23 cellular contexts compared by ENCODE assay signal in genomic region chr7:32539917-32540544, GRCh38. TPM values are rescaled to one million over a fixed set of nuclear protein-coding genes. Genes with fewer than 3 reads are reported as not detected.
DNase-seq lines count a peak whose midpoint lies in the region; ATAC-seq, FAIRE-seq and TF ChIP-seq lines count a peak whose summit lies in the region.
"Had no signal": no experiment of that assay in that cellular context is flagged by ENCODE, and none has a peak within 500 bp of the region (broad histone marks: within the 10 kb centered on the region; RNA-seq: fewer than 3 reads in every experiment).

No MANE protein-coding gene starts in this region.

- CTCF ChIA-PET in K562 (lab: Yijun Ruan, JAX; ENCODE audit: low intra/inter-chr PET ratio): no interaction called here

- no peaks in the 10 kb centered on the region for H3K9me3 ChIP-seq in K562 (replicated peaks; ENCODE audit: control insufficient read depth, insufficient read depth, low read depth, low read length)
- H3K9me3 ChIP-seq: sigmoid colon, tibial artery had no signal

- peaks cover 22% of the 10 kb centered on the region for H3K4me1 Mint-ChIP-seq in activated T-cell treated with anti-CD3 and anti-CD28 coated beads, Interleukin-2, amount 50 U/mL, for 72 hours (ENCODE audit: low read depth)
- H3K4me1 Mint-ChIP-seq in stimulated activated effector memory CD8-positive, alpha-beta T cell treated with anti-CD3 and anti-CD28 coated beads, Interleukin-12 subunit alpha, Interleukin-12 subunit beta, amount 100 ng/mL, for 72 hours: peaks cover 36% of the 10 kb centered on the region
- H3K4me1 Mint-ChIP-seq: CD14-positive monocyte had no signal

- H2AFZ ChIP-seq in K562 (ENCODE audit: low read depth, low read length): no peak overlapping the region
- H2AFZ ChIP-seq: parathyroid adenoma had no signal

- WGBS in K562 (ENCODE audit: insufficient coverage, low coverage, missing lambda C conversion rate): 12% methylated on average over 4 of the region's 4 CpGs

- no peak for TF ChIP-seq POLR2A in K562 (conservative IDR thresholded peaks at IDR 0.05)

- peaks cover 3 to 8% of the 10 kb centered on the region in 2 donors for H3K36me3 Mint-ChIP-seq in activated T-cell treated with anti-CD3 and anti-CD28 coated beads, Interleukin-2, amount 50 U/mL, for 72 hours (ENCODE audit: insufficient read depth in 2 of 2)
- peaks cover 25% of the 10 kb centered on the region for H3K36me3 Mint-ChIP-seq in stimulated activated effector memory CD8-positive, alpha-beta T cell treated with anti-CD3 and anti-CD28 coated beads, Interleukin-12 subunit alpha, Interleukin-12 subunit beta, amount 100 ng/mL, for 72 hours

- no peaks in the 10 kb centered on the region for H3K9me1 ChIP-seq in K562 (ENCODE audit: control insufficient read depth, insufficient read depth, low read length)

- intact Hi-C loops in K562 (cut with micrococcal nuclease): loop anchor here (5.0 kb wide), 1 partner anchor 43 kb away; the partner anchor contains the start of gene AVL9

- BruUV-seq in K562 (replicated peaks; lab: Mats Ljungman, UMichigan): no TSS peak

- H3K27ac ChIP-seq in K562 (ENCODE audit: extremely low read depth, low read depth, low read length): peak overlapping the region; percentile 14; the same call in 1 of the 3 replicates
- H3K27ac ChIP-seq: parathyroid adenoma, sigmoid colon, SK-N-MC, tibial artery had no signal

- in situ Hi-C loops in K562 (cut with MboI): no loop called here

- no peak overlapping the region for H3K4me3 Mint-ChIP-seq in activated T-cell treated with anti-CD3 and anti-CD28 coated beads, Interleukin-2, amount 50 U/mL, for 72 hours
- H3K4me3 Mint-ChIP-seq in stimulated activated effector memory CD8-positive, alpha-beta T cell treated with anti-CD3 and anti-CD28 coated beads, Interleukin-12 subunit alpha, Interleukin-12 subunit beta, amount 100 ng/mL, for 72 hours: no peak overlapping the region
- H3K4me3 Mint-ChIP-seq: CD14-positive monocyte had no signal

- POLR2A ChIA-PET in K562 (lab: Yijun Ruan, JAX): no interaction called here

- H3K4me3 ChIP-seq in K562: no peak overlapping the region
- H3K4me3 ChIP-seq: sigmoid colon, SK-N-MC, tibial artery had no signal

- TF ChIP-seq EP300 in K562 (IDR thresholded peaks at IDR 0.05; ENCODE audit: low read length): peak; percentile 32; the same call in 1 of the 2 replicates

- no peak for TF ChIP-seq CTCF in K562 (IDR thresholded peaks at IDR 0.05 in 2 of 3, conservative IDR thresholded peaks at IDR 0.05 in 1 of 3; ENCODE audit: insufficient read depth in 2 of 3, low read depth in 1 of 3, low read length in 3 of 3)

- H3K27ac Mint-ChIP-seq in activated T-cell treated with anti-CD3 and anti-CD28 coated beads, Interleukin-2, amount 50 U/mL, for 72 hours: no peak overlapping the region
- peak overlapping the region; percentile 53 for H3K27ac Mint-ChIP-seq in stimulated activated effector memory CD8-positive, alpha-beta T cell treated with anti-CD3 and anti-CD28 coated beads, Interleukin-12 subunit alpha, Interleukin-12 subunit beta, amount 100 ng/mL, for 72 hours

- H3K9me3 Mint-ChIP-seq in activated T-cell treated with anti-CD3 and anti-CD28 coated beads, Interleukin-2, amount 50 U/mL, for 72 hours: no peaks in the 10 kb centered on the region
- H3K9me3 Mint-ChIP-seq in stimulated activated effector memory CD8-positive, alpha-beta T cell treated with anti-CD3 and anti-CD28 coated beads, Interleukin-12 subunit alpha, Interleukin-12 subunit beta, amount 100 ng/mL, for 72 hours: no peaks in the 10 kb centered on the region
- H3K9me3 Mint-ChIP-seq: naive thymus-derived CD4-positive, alpha-beta T cell had no signal

- H3K4me2 ChIP-seq in K562 (ENCODE audit: insufficient read depth, low read length): no peak overlapping the region

- TF ChIP-seq RAD21 in K562 (CRISPR knock-in tag; conservative IDR thresholded peaks at IDR 0.05 in 1 of 2, IDR thresholded peaks at IDR 0.05 in 1 of 2): no peak

- no peak for FAIRE-seq in K562 (lab: Jason Lieb, UNC)

- H3K27me3 ChIP-seq in K562 (ENCODE audit: control insufficient read depth in 2 of 2, insufficient read depth in 2 of 2, low read length in 2 of 2): no peaks in the 10 kb centered on the region
- H3K27me3 ChIP-seq: sigmoid colon, tibial artery had no signal

- H3K9ac ChIP-seq in K562 (ENCODE audit: insufficient read depth in 1 of 2, low read depth in 2 of 2, low read length in 2 of 2): no peak overlapping the region
- H3K9ac ChIP-seq: parathyroid adenoma had no signal

- H3K79me2 ChIP-seq in K562 (ENCODE audit: control insufficient read depth, insufficient read depth, low read length): peaks cover 53% of the 10 kb centered on the region

- peak; percentile 62 to 81 for ATAC-seq in activated T-cell treated with anti-CD3 and anti-CD28 coated beads, Interleukin-2, amount 50 U/mL, for 72 hours (replicated peaks in 1 of 2)
- peak; percentile 60 for ATAC-seq in K562
- ATAC-seq in stimulated activated effector memory CD8-positive, alpha-beta T cell treated with anti-CD3 and anti-CD28 coated beads, Interleukin-12 subunit alpha, Interleukin-12 subunit beta, amount 100 ng/mL, for 72 hours: peak; percentile 95
- ATAC-seq: naive thymus-derived CD4-positive, alpha-beta T cell had no signal

- no peaks in the 10 kb centered on the region for H4K20me1 ChIP-seq in K562 (replicated peaks; ENCODE audit: control insufficient read depth, insufficient read depth, low read length)

- peak in 1 of 2 donors; percentile 7 for DNase-seq in activated T-cell treated with anti-CD3 and anti-CD28 coated beads, Interleukin-2, amount 50 U/mL, for 72 hours
- DNase-seq in activated T-cell treated with anti-CD3 and anti-CD28 coated beads for 4 hours (no peak), LHCN-M2 (ENCODE audit: low read depth) (peak; percentile 36), K562 (ENCODE audit: extremely low read depth in 1 of 4, low spot score in 3 of 4) (peak in 1 of 4 experiments; percentile 9), anterior cingulate cortex (lab: John Stamatoyannopoulos, UW) (no peak), SIG-M5 (lab: John Stamatoyannopoulos, UW) (no peak)
- DNase-seq in stimulated activated effector memory CD8-positive, alpha-beta T cell treated with anti-CD3 and anti-CD28 coated beads, Interleukin-12 subunit alpha, Interleukin-12 subunit beta, amount 100 ng/mL, for 72 hours (ENCODE audit: low spot score in 2 of 2): peak in 1 of 2 donors; percentile 48
- no peak for DNase-seq in activated CD8-positive, alpha-beta memory T cell treated with anti-CD3 and anti-CD28 coated beads, Interleukin-2, amount 50 U/mL, for 48 hours
- DNase-seq: activated CD4-positive, alpha-beta T cell treated with anti-CD3 and anti-CD28 coated beads for 1 hour; activated naive CD4-positive, alpha-beta T cell treated with anti-CD3 and anti-CD28 coated beads, Interleukin-2, amount 50 U/mL, for 16 hours; DMS153; effector memory CD4-positive, alpha-beta T cell; IMR-90; MV-4-11; naive thymus-derived CD4-positive, alpha-beta T cell; NCI-H187; NCI-H226; sigmoid colon; stimulated activated naive CD4-positive, alpha-beta T cell; tibial artery had no signal

- no peaks in the 10 kb centered on the region for H3K27me3 Mint-ChIP-seq in activated T-cell treated with anti-CD3 and anti-CD28 coated beads, Interleukin-2, amount 50 U/mL, for 72 hours (ENCODE audit: low read depth)
- H3K27me3 Mint-ChIP-seq: naive thymus-derived CD4-positive, alpha-beta T cell had no signal

- H3K36me3 ChIP-seq in K562 (ENCODE audit: control insufficient read depth, insufficient read depth, low read length): peaks cover 21% of the 10 kb centered on the region; the same call in 2 of the 3 replicates

- peaks cover 0 to 4% of the 10 kb centered on the region in 2 experiments; a peak in 2 of 5 replicates for H3K4me1 ChIP-seq in K562 (replicated peaks in 1 of 2; ENCODE audit: control insufficient read depth in 2 of 2, insufficient read depth in 2 of 2, low read length in 2 of 2)

RNA-seq across cellular contexts. Expression of gene AVL9, which starts 44.7 kb away (rescaled TPM):
- total RNA-seq in activated T-cell treated with anti-CD3 and anti-CD28 coated beads, Interleukin-2, amount 50 U/mL, for 72 hours: 10 to 100 TPM; 50.9 to 54.9 TPM
- 60.3 and 75.9 TPM in 2 replicates for total RNA-seq in LHCN-M2 (2014; rRNA removed)
- polyA plus RNA-seq in LHCN-M2 (2012): 30.3 TPM
- total RNA-seq in K562 (2011; cell fraction: chromatin; rRNA removed; ENCODE audit: low replicate concordance): 75.7 and 129 TPM in 2 replicates
- total RNA-seq in K562 (2011; cell fraction: nucleolus; rRNA removed): 28.3 and 31.5 TPM in 2 replicates
- 48.5 and 80.2 TPM in 2 replicates for total RNA-seq in K562 (2011; cell fraction: nucleoplasm; rRNA removed)
- 31.0 and 33.4 TPM in 2 replicates for total RNA-seq in K562 (2014; rRNA removed)
- total RNA-seq in K562 (2014; rRNA removed; fragmentation: Illumina TruSeq; extraction: Trizol): 39.7 and 53.2 TPM in 2 replicates
- total RNA-seq in K562 (2015; rRNA removed; fragmentation: Illumina TruSeq; extraction: Trizol): 27.0 and 30.1 TPM in 2 replicates
- total RNA-seq in K562 (2021): 51.7 and 66.2 TPM in 2 replicates
- polyA plus RNA-seq in K562 (2011; rRNA removed): 37.0 and 39.6 TPM in 2 replicates
- polyA plus RNA-seq in K562 (2011; cell fraction: cytosol; rRNA removed): 17.0 and 22.4 TPM in 2 replicates
- 37.9 and 38.1 TPM in 2 replicates for polyA plus RNA-seq in K562 (2011; cell fraction: nucleus; rRNA removed)
- 26.3 and 34.7 TPM in 2 replicates for polyA plus RNA-seq in K562 (2012)
- polyA plus RNA-seq in K562 (2014; fragmentation: Illumina TruSeq; extraction: Trizol): 28.4 and 31.2 TPM in 2 replicates
- 1 to 10 TPM; 6.4 to 8.7 TPM for polyA plus RNA-seq in K562 (2014; fragmentation: Nextera tagmentation; extraction: Ambion mirVana)
- 19.2 and 19.3 TPM in 2 replicates for polyA plus RNA-seq in K562 (2014; rRNA removed)
- polyA minus RNA-seq in K562 (2011; rRNA and poly(A)+ RNA removed): 39.1 and 60.7 TPM in 2 replicates
- polyA minus RNA-seq in K562 (2011; cell fraction: cytosol; rRNA and poly(A)+ RNA removed): 17.6 and 29.5 TPM in 2 replicates
- 19.1 and 32.4 TPM in 2 replicates for polyA minus RNA-seq in K562 (2011; cell fraction: nucleus; rRNA and poly(A)+ RNA removed)

RNA-seq across cellular contexts. Expression of gene LSM5, which starts 49.9 kb away (rescaled TPM):
- 100 to 1,000 TPM in 1 of 2 donors, 10 to 100 TPM in 1; 77.4 to 103 TPM for total RNA-seq in activated T-cell treated with anti-CD3 and anti-CD28 coated beads, Interleukin-2, amount 50 U/mL, for 72 hours
- total RNA-seq in LHCN-M2 (2014; rRNA removed) (75.4 and 107 TPM in 2 replicates), K562 (2014; rRNA removed) (36.3 and 45.8 TPM in 2 replicates), K562 (2014; rRNA removed; fragmentation: Illumina TruSeq; extraction: Trizol) (232 and 260 TPM in 2 replicates), K562 (2015; rRNA removed; fragmentation: Illumina TruSeq; extraction: Trizol) (92.9 and 111 TPM in 2 replicates), K562 (2021) (124 and 142 TPM in 2 replicates)
- polyA plus RNA-seq in LHCN-M2 (2012): 81.3 TPM
- 16.0 and 52.2 TPM in 2 replicates for total RNA-seq in K562 (2011; cell fraction: chromatin; rRNA removed; ENCODE audit: low replicate concordance)
- total RNA-seq in K562 (2011; cell fraction: nucleolus; rRNA removed): 18.8 and 22.8 TPM in 2 replicates
- 52.5 and 85.3 TPM in 2 replicates for total RNA-seq in K562 (2011; cell fraction: nucleoplasm; rRNA removed)
- polyA plus RNA-seq in K562 (2011; rRNA removed) (79.9 and 153 TPM in 2 replicates), K562 (2014; fragmentation: Illumina TruSeq; extraction: Trizol) (202 and 243 TPM in 2 replicates), K562 (2014; fragmentation: Nextera tagmentation; extraction: Ambion mirVana) (100 to 1,000 TPM; 513 to 620 TPM), K562 (2014; rRNA removed) (165 and 186 TPM in 2 replicates)
- 7.1 and 54.4 TPM in 2 replicates for polyA plus RNA-seq in K562 (2011; cell fraction: cytosol; rRNA removed)
- 25.4 and 34.2 TPM in 2 replicates for polyA plus RNA-seq in K562 (2011; cell fraction: nucleus; rRNA removed)
- 136 and 164 TPM in 2 replicates for polyA plus RNA-seq in K562 (2012)
- 45.4 and 47.6 TPM in 2 replicates for polyA minus RNA-seq in K562 (2011; rRNA and poly(A)+ RNA removed)
- polyA minus RNA-seq in K562 (2011; cell fraction: cytosol; rRNA and poly(A)+ RNA removed): 11.6 and 15.8 TPM in 2 replicates
- 24.8 and 33.9 TPM in 2 replicates for polyA minus RNA-seq in K562 (2011; cell fraction: nucleus; rRNA and poly(A)+ RNA removed)
